In the genomic region with DNA sequence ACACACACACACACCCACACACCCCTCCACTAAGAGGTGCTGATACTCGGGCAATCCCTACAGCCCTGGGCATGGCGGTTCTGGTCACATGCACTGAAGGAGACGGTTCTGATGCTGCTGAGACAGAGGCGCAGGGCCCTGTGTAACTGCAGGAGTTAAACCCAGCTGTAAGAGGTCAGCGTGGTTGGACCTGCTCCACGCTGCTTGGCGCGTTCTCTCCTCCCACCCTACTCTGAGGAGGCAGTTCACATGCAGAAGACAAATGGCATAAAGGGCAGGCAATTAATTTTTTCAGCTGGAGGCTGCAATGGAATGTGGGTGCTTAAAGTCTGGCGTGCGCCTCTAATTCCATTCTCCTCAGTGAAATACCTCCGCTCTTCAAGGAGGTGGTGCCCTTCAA, we compare ENCODE assay signal across 1 cellular context.
TF ChIP-seq lines count a peak whose summit lies in the region.

No MANE protein-coding gene starts in this region.

TF ChIP-seq in HepG2, 621 proteins besides CTCF, POLR2A, EP300 and RAD21 (continued from another document):
- TF ChIP-seq, protein P1, sequence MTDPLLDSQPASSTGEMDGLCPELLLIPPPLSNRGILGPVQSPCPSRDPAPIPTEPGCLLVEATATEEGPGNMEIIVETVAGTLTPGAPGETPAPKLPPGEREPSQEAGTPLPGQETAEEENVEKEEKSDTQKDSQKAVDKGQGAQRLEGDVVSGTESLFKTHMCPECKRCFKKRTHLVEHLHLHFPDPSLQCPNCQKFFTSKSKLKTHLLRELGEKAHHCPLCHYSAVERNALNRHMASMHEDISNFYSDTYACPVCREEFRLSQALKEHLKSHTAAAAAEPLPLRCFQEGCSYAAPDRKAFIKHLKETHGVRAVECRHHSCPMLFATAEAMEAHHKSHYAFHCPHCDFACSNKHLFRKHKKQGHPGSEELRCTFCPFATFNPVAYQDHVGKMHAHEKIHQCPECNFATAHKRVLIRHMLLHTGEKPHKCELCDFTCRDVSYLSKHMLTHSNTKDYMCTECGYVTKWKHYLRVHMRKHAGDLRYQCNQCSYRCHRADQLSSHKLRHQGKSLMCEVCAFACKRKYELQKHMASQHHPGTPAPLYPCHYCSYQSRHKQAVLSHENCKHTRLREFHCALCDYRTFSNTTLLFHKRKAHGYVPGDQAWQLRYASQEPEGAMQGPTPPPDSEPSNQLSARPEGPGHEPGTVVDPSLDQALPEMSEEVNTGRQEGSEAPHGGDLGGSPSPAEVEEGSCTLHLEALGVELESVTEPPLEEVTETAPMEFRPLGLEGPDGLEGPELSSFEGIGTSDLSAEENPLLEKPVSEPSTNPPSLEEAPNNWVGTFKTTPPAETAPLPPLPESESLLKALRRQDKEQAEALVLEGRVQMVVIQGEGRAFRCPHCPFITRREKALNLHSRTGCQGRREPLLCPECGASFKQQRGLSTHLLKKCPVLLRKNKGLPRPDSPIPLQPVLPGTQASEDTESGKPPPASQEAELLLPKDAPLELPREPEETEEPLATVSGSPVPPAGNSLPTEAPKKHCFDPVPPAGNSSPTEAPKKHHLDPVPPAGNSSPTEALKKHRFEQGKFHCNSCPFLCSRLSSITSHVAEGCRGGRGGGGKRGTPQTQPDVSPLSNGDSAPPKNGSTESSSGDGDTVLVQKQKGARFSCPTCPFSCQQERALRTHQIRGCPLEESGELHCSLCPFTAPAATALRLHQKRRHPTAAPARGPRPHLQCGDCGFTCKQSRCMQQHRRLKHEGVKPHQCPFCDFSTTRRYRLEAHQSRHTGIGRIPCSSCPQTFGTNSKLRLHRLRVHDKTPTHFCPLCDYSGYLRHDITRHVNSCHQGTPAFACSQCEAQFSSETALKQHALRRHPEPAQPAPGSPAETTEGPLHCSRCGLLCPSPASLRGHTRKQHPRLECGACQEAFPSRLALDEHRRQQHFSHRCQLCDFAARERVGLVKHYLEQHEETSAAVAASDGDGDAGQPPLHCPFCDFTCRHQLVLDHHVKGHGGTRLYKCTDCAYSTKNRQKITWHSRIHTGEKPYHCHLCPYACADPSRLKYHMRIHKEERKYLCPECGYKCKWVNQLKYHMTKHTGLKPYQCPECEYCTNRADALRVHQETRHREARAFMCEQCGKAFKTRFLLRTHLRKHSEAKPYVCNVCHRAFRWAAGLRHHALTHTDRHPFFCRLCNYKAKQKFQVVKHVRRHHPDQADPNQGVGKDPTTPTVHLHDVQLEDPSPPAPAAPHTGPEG (CRISPR knock-in tag; IDR thresholded peaks at IDR 0.05): no peak
- TF ChIP-seq HOXD1 (CRISPR knock-in tag; IDR thresholded peaks at IDR 0.05) (no peak), ZNF282 (IDR thresholded peaks at IDR 0.05; ENCODE audit: partially characterized antibody) (no peak), CREB1 (IDR thresholded peaks at IDR 0.05) (no peak), CREB1 (CRISPR knock-in tag; IDR thresholded peaks at IDR 0.05) (no peak), ZNF552 (CRISPR knock-in tag; IDR thresholded peaks at IDR 0.05; ENCODE audit: borderline replicate concordance) (no peak), HCFC1 (IDR thresholded peaks at IDR 0.05; ENCODE audit: low read depth, low read length) (no peak), ZKSCAN8 (CRISPR knock-in tag; IDR thresholded peaks at IDR 0.05; ENCODE audit: borderline replicate concordance) (no peak), ARNTL (CRISPR knock-in tag; IDR thresholded peaks at IDR 0.05) (no peak), ZNF446 (CRISPR knock-in tag; IDR thresholded peaks at IDR 0.05) (no peak), NPAS2 (CRISPR knock-in tag; IDR thresholded peaks at IDR 0.05; ENCODE audit: borderline replicate concordance) (no peak), ETV6 (CRISPR knock-in tag; conservative IDR thresholded peaks at IDR 0.05) (no peak), AGO2 (optimal IDR thresholded peaks at IDR 0.05; ENCODE audit: low read depth, low read length) (no peak), ZNF207 (IDR thresholded peaks at IDR 0.05; ENCODE audit: borderline replicate concordance) (no peak), LCORL (IDR thresholded peaks at IDR 0.05) (no peak), LCORL (CRISPR knock-in tag; IDR thresholded peaks at IDR 0.05) (no peak), ZNF75D (CRISPR knock-in tag; IDR thresholded peaks at IDR 0.05; ENCODE audit: borderline replicate concordance) (no peak)
- TF ChIP-seq, protein P2, sequence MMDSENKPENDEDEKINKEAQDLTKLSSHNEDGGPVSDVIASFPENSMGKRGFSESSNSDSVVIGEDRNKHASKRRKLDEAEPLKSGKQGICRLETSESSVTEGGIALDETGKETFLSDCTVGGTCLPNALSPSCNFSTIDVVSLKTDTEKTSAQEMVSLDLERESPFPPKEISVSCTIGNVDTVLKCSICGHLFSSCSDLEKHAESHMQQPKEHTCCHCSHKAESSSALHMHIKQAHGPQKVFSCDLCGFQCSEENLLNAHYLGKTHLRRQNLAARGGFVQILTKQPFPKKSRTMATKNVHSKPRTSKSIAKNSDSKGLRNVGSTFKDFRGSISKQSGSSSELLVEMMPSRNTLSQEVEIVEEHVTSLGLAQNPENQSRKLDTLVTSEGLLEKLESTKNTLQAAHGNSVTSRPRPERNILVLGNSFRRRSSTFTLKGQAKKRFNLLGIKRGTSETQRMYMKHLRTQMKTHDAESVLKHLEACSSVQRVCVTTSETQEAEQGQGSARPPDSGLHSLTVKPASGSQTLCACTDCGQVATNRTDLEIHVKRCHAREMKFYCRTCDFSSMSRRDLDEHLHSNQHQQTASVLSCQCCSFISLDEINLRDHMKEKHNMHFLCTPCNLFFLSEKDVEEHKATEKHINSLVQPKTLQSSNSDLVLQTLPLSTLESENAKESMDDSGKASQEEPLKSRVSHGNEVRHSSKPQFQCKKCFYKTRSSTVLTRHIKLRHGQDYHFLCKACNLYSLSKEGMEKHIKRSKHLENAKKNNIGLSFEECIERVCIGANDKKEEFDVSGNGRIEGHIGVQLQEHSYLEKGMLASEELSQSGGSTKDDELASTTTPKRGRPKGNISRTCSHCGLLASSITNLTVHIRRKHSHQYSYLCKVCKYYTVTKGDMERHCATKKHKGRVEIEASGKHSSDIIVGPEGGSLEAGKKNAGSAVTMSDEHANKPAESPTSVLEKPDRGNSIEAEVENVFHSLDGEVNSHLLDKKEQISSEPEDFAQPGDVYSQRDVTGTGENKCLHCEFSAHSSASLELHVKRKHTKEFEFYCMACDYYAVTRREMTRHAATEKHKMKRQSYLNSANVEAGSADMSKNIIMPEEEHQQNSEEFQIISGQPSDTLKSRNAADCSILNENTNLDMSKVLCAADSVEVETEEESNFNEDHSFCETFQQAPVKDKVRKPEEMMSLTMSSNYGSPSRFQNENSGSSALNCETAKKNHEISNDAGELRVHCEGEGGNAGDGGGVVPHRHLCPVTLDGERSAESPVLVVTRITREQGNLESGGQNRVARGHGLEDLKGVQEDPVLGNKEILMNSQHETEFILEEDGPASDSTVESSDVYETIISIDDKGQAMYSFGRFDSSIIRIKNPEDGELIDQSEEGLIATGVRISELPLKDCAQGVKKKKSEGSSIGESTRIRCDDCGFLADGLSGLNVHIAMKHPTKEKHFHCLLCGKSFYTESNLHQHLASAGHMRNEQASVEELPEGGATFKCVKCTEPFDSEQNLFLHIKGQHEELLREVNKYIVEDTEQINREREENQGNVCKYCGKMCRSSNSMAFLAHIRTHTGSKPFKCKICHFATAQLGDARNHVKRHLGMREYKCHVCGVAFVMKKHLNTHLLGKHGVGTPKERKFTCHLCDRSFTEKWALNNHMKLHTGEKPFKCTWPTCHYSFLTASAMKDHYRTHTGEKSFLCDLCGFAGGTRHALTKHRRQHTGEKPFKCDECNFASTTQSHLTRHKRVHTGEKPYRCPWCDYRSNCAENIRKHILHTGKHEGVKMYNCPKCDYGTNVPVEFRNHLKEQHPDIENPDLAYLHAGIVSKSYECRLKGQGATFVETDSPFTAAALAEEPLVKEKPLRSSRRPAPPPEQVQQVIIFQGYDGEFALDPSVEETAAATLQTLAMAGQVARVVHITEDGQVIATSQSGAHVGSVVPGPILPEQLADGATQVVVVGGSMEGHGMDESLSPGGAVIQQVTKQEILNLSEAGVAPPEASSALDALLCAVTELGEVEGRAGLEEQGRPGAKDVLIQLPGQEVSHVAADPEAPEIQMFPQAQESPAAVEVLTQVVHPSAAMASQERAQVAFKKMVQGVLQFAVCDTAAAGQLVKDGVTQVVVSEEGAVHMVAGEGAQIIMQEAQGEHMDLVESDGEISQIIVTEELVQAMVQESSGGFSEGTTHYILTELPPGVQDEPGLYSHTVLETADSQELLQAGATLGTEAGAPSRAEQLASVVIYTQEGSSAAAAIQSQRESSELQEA (CRISPR knock-in tag; IDR thresholded peaks at IDR 0.05; ENCODE audit: not compliant biosample characterization): no peak
